In genomic region chr2:233349005-233349998, GRCh38 we compare ENCODE assay signal across 1 cellular context.
TF ChIP-seq lines count a peak whose summit lies in the region.

No MANE protein-coding gene starts in this region.

TF ChIP-seq in HepG2, 621 proteins besides CTCF, POLR2A, EP300 and RAD21 (continued from another document and continues in another):
- TF ChIP-seq ZHX2 (IDR thresholded peaks at IDR 0.05; ENCODE audit: low read depth) (no peak), ZHX2 (CRISPR knock-in tag; IDR thresholded peaks at IDR 0.05; ENCODE audit: borderline replicate concordance) (no peak), SP1 (IDR thresholded peaks at IDR 0.05) (no peak), SP1 (CRISPR knock-in tag; IDR thresholded peaks at IDR 0.05) (no peak), ZNF781 (CRISPR knock-in tag; IDR thresholded peaks at IDR 0.05; ENCODE audit: borderline replicate concordance, not compliant biosample characterization) (no peak), CREBL2 (CRISPR knock-in tag; IDR thresholded peaks at IDR 0.05; ENCODE audit: borderline replicate concordance) (no peak), ZNF629 (CRISPR knock-in tag; conservative IDR thresholded peaks at IDR 0.05) (no peak), NCOA5 (CRISPR knock-in tag; IDR thresholded peaks at IDR 0.05) (no peak), ZNF138 (CRISPR knock-in tag; IDR thresholded peaks at IDR 0.05; ENCODE audit: low read depth) (no peak), CSRNP2 (CRISPR knock-in tag; conservative IDR thresholded peaks at IDR 0.05; ENCODE audit: low read depth) (no peak), ZBTB33 (CRISPR knock-in tag; IDR thresholded peaks at IDR 0.05) (no peak), ZNF281 (CRISPR knock-in tag; IDR thresholded peaks at IDR 0.05; ENCODE audit: borderline replicate concordance) (peak; percentile 59; the same call in 1 of the 2 replicates), TAF15 (IDR thresholded peaks at IDR 0.05; ENCODE audit: low read depth, low read length, poor library complexity, severe bottlenecking) (no peak), IRF2 (CRISPR knock-in tag; IDR thresholded peaks at IDR 0.05) (peak; percentile 36; the same call in 1 of the 2 replicates), RBFOX2 (IDR thresholded peaks at IDR 0.05; ENCODE audit: low read depth, low read length) (no peak), MAZ (IDR thresholded peaks at IDR 0.05; ENCODE audit: borderline replicate concordance, low read depth, low read length) (no peak), MAZ (CRISPR knock-in tag; IDR thresholded peaks at IDR 0.05; ENCODE audit: low read depth) (no peak), MTF1 (CRISPR knock-in tag; IDR thresholded peaks at IDR 0.05) (no peak), XBP1 (CRISPR knock-in tag; IDR thresholded peaks at IDR 0.05) (no peak), SP4 (CRISPR knock-in tag; IDR thresholded peaks at IDR 0.05) (no peak), THAP7 (CRISPR knock-in tag; IDR thresholded peaks at IDR 0.05) (no peak), MYNN (CRISPR knock-in tag; IDR thresholded peaks at IDR 0.05; ENCODE audit: low read depth) (no peak), ERF (CRISPR knock-in tag; IDR thresholded peaks at IDR 0.05) (peak; percentile 30; the same call in 1 of the 2 replicates), TCF7 (IDR thresholded peaks at IDR 0.05; ENCODE audit: low read depth) (no peak), HES4 (CRISPR knock-in tag; IDR thresholded peaks at IDR 0.05; ENCODE audit: borderline replicate concordance) (no peak), ZBTB25 (CRISPR knock-in tag; IDR thresholded peaks at IDR 0.05) (no peak), SIX4 (CRISPR knock-in tag; IDR thresholded peaks at IDR 0.05) (no peak), THAP9 (CRISPR knock-in tag; IDR thresholded peaks at IDR 0.05; ENCODE audit: borderline replicate concordance) (no peak), BCL3 (CRISPR knock-in tag; IDR thresholded peaks at IDR 0.05) (peak; percentile 66; the same call in 1 of the 2 replicates), ZNF382 (CRISPR knock-in tag; IDR thresholded peaks at IDR 0.05; ENCODE audit: borderline replicate concordance) (no peak), ARID3A (IDR thresholded peaks at IDR 0.05; ENCODE audit: low read depth, low read length) (no peak), E2F5 (CRISPR knock-in tag; conservative IDR thresholded peaks at IDR 0.05) (no peak), MLX (CRISPR knock-in tag; IDR thresholded peaks at IDR 0.05) (no peak), TAF1 (CRISPR knock-in tag; IDR thresholded peaks at IDR 0.05) (no peak), THYN1 (CRISPR knock-in tag; IDR thresholded peaks at IDR 0.05; ENCODE audit: borderline replicate concordance, low read depth) (no peak), ZNF124 (CRISPR knock-in tag; IDR thresholded peaks at IDR 0.05) (no peak), RBM22 (optimal IDR thresholded peaks at IDR 0.05; ENCODE audit: low read length) (no peak)
